In genomic region chr4:145480257-145480656, GRCh38 we compare ENCODE assay signal across 9 cellular contexts.
A peak's percentile ranks its signal among the peaks of the same experiment; 100 is the strongest.
DNase-seq lines count a peak whose midpoint lies in the region; ATAC-seq and TF ChIP-seq lines count a peak whose summit lies in the region.
"Had no signal": no experiment of that assay in that cellular context is flagged by ENCODE, and none has a peak within 500 bp of the region (broad histone marks: within the 10 kb centered on the region; RNA-seq: fewer than 3 reads in every experiment).

No MANE protein-coding gene starts in this region.

- TF ChIP-seq CTCF in nephron progenitor cell (IDR thresholded peaks at IDR 0.05): no peak

- H3K27me3 Mint-ChIP-seq in nephron progenitor cell (ENCODE audit: low read depth, poor library complexity): no peaks in the 10 kb centered on the region

- H3K4me3 Mint-ChIP-seq in nephron progenitor cell: peak overlapping the region; percentile 90

- peaks cover 16% of the 10 kb centered on the region for H3K4me1 Mint-ChIP-seq in nephron progenitor cell

- peaks cover 32% of the 10 kb centered on the region for H3K36me3 Mint-ChIP-seq in nephron progenitor cell (ENCODE audit: low read depth)

- DNase-seq in SIG-M5 (lab: John Stamatoyannopoulos, UW) (peak; percentile 47), nephron progenitor cell (no peak), HUDEP-2 (lab: John Stamatoyannopoulos, UW; ENCODE audit: unreplicated experiment in 76 of 76) (no peak), superior temporal gyrus (ENCODE audit: extremely low spot score) (no peak)
- DNase-seq: activated CD4-positive, alpha-beta T cell treated with anti-CD3 and anti-CD28 coated beads for 4 hours; NCI-H1436 treated with DMSO at 0.1 percent for 48 hours had no signal

- H3K27ac Mint-ChIP-seq in nephron progenitor cell: peak overlapping the region; percentile 20

- ATAC-seq in GM18511 (IDR thresholded peaks at IDR 0.05; ENCODE audit: unreplicated experiment) (peak; percentile 27), HG02798 (IDR thresholded peaks at IDR 0.05; ENCODE audit: poor library complexity, unreplicated experiment) (peak; percentile 19), HG03432 (IDR thresholded peaks at IDR 0.05; ENCODE audit: unreplicated experiment) (no peak)

- H3K9me3 Mint-ChIP-seq in nephron progenitor cell: peaks cover 20% of the 10 kb centered on the region
